8 cellular contexts compared by ENCODE assay signal in genomic region chr1:16351449-16351993, GRCh38. TPM values are rescaled to one million over a fixed set of nuclear protein-coding genes. Genes with fewer than 3 reads are reported as not detected.
DNase-seq lines count a peak whose midpoint lies in the region; ATAC-seq and TF ChIP-seq lines count a peak whose summit lies in the region.

No MANE protein-coding gene starts in this region.

- H3K36me3 ChIP-seq in ascending aorta (no peaks in the 10 kb centered on the region), smooth muscle cell (ENCODE audit: low read depth) (no peaks in the 10 kb centered on the region)

- peaks cover 54% of the 10 kb centered on the region for H3K79me2 ChIP-seq in smooth muscle cell (ENCODE audit: low read depth)

- H3F3A ChIP-seq in smooth muscle cell (ENCODE audit: low read depth): no peaks in the 10 kb centered on the region

- under 1% methylated on average over 20 of the region's 20 CpGs for WGBS in smooth muscle cell (ENCODE audit: low lambda C conversion rate)

- intact Hi-C loops in CD4-positive, alpha-beta T cell (cut with DNase I, micrococcal nuclease): loop anchor here in 1 of 2 experiments (5.0 kb wide), 5 partner anchors 91 to 824 kb away; partner anchors contain the start of genes DNAJC16, NECAP2 and SPEN
- intact Hi-C loops in ascending aorta (cut with DNase I): loop anchor here (2.0 kb wide), 1 partner anchor 53 kb away; no protein-coding TSS in a partner anchor

- H3K36me3 Mint-ChIP-seq in CD4-positive, alpha-beta T cell (ENCODE audit: low read depth): peaks cover 9% of the 10 kb centered on the region

- peaks cover 34% of the 10 kb centered on the region for H3K4me1 Mint-ChIP-seq in CD4-positive, alpha-beta T cell (ENCODE audit: low read depth)

- peak overlapping the region; percentile 96 for H3K9ac ChIP-seq in smooth muscle cell (ENCODE audit: low read depth)

- peaks cover 8 to 33% of the 10 kb centered on the region in 2 donors for H3K4me1 ChIP-seq in ascending aorta
- peaks cover 18% of the 10 kb centered on the region for H3K4me1 ChIP-seq in smooth muscle cell (ENCODE audit: low read depth)

- POLR2A ChIA-PET in CD4-positive, alpha-beta T cell (lab: Charles Lee): interaction anchor here (0.7 to 3.0 kb wide), 9 partner anchors 12 to 553 kb away, joined by 3 to 37 read pairs (median 4); partner anchors contain the start of genes NECAP2, SPEN and SZRD1

- DNase-seq in CD4-positive, alpha-beta T cell: no peak
- DNase-seq in Jurkat, Clone E6-1 (ENCODE audit: low read depth, low spot score): no peak
- DNase-seq in ascending aorta (ENCODE audit: low spot score in 2 of 2) (no peak), inferior parietal cortex (ENCODE audit: extremely low spot score) (peak; percentile 37), smooth muscle cell (lab: John Stamatoyannopoulos, UW; ENCODE audit: unreplicated experiment) (no peak), AG08395 (ENCODE audit: low spot score) (no peak)

- H3K27ac ChIP-seq in CD4-positive, alpha-beta T cell (ENCODE audit: low read depth, low read length): peak overlapping the region; percentile 83
- peak overlapping the region; percentile 96 to 98 for H3K27ac ChIP-seq in ascending aorta
- H3K27ac ChIP-seq in smooth muscle cell (ENCODE audit: low read depth): peak overlapping the region; percentile 93

- ATAC-seq in CD4-positive, alpha-beta T cell (ENCODE audit: poor library complexity): no peak
- ATAC-seq in GM19395 (IDR thresholded peaks at IDR 0.05; ENCODE audit: unreplicated experiment) (no peak), HG03442 (IDR thresholded peaks at IDR 0.05; ENCODE audit: unreplicated experiment) (no peak)

- peak overlapping the region; percentile 97 for H3K4me3 Mint-ChIP-seq in CD4-positive, alpha-beta T cell

- H2AFZ ChIP-seq in smooth muscle cell (ENCODE audit: low read depth): peak overlapping the region; percentile 87

- TF ChIP-seq CTCF in CD4-positive, alpha-beta T cell (IDR thresholded peaks at IDR 0.05): no peak
- TF ChIP-seq CTCF in ascending aorta (IDR thresholded peaks at IDR 0.05): no peak
- TF ChIP-seq CTCF in smooth muscle cell (IDR thresholded peaks at IDR 0.05; ENCODE audit: borderline replicate concordance, insufficient read depth, poor library complexity, severe bottlenecking): no peak

- H4K20me1 ChIP-seq in smooth muscle cell (ENCODE audit: low read depth): peaks cover 46% of the 10 kb centered on the region

- no peaks in the 10 kb centered on the region for H3K27me3 Mint-ChIP-seq in CD4-positive, alpha-beta T cell

- H3K4me2 ChIP-seq in smooth muscle cell: peak overlapping the region; percentile 94

- peak overlapping the region; percentile 93 for H3K27ac Mint-ChIP-seq in CD4-positive, alpha-beta T cell

- H3K27me3 ChIP-seq in CD4-positive, alpha-beta T cell (ENCODE audit: control insufficient read depth, insufficient read depth, low read length): no peaks in the 10 kb centered on the region
- H3K27me3 ChIP-seq in ascending aorta (no peaks in the 10 kb centered on the region), smooth muscle cell (ENCODE audit: low read depth) (no peaks in the 10 kb centered on the region)

- CTCF ChIA-PET in CD4-positive, alpha-beta T cell (lab: Charles Lee): interaction anchor here (1.0 to 3.8 kb wide), 8 partner anchors 13 to 269 kb away, joined by 3 to 51 read pairs (median 4); partner anchors contain the start of gene NECAP2

- H3K9me3 Mint-ChIP-seq in CD4-positive, alpha-beta T cell: no peaks in the 10 kb centered on the region

- H3K4me3 ChIP-seq in Jurkat, Clone E6-1 (ENCODE audit: low read length): peak overlapping the region; percentile 92
- H3K4me3 ChIP-seq in ascending aorta (peak overlapping the region; percentile 95), smooth muscle cell (peak overlapping the region; percentile 97)

- H3K9me3 ChIP-seq in CD4-positive, alpha-beta T cell (ENCODE audit: control insufficient read depth, low read length): no peaks in the 10 kb centered on the region
- H3K9me3 ChIP-seq in ascending aorta (no peaks in the 10 kb centered on the region), smooth muscle cell (replicated peaks; ENCODE audit: low read depth) (no peaks in the 10 kb centered on the region)

RNA-seq across cellular contexts. Expression of gene FBXO42, which starts 0.8 kb away (rescaled TPM):
- total RNA-seq in CD4-positive, alpha-beta T cell: 10 to 100 TPM; 14.3 to 14.9 TPM
- 14.3 TPM for polyA plus RNA-seq in Jurkat, Clone E6-1 (2012; ENCODE audit: insufficient read depth, insufficient read length)
- total RNA-seq in ascending aorta (36.6 TPM), smooth muscle cell (14.7 and 16.5 TPM in 2 replicates)
- polyA plus RNA-seq in smooth muscle cell: 19.3 and 22.6 TPM in 2 replicates

RNA-seq across cellular contexts. Expression of gene SZRD1, which starts 15.5 kb away (rescaled TPM):
- total RNA-seq in CD4-positive, alpha-beta T cell: 100 to 1,000 TPM; 115 to 120 TPM
- 108 TPM for polyA plus RNA-seq in Jurkat, Clone E6-1 (2012; ENCODE audit: insufficient read depth, insufficient read length)
- total RNA-seq in ascending aorta (106 TPM), smooth muscle cell (45.3 and 58.1 TPM in 2 replicates)
- polyA plus RNA-seq in smooth muscle cell: 52.8 and 56.4 TPM in 2 replicates
